13 cellular contexts compared by ENCODE assay signal in the genomic region with DNA sequence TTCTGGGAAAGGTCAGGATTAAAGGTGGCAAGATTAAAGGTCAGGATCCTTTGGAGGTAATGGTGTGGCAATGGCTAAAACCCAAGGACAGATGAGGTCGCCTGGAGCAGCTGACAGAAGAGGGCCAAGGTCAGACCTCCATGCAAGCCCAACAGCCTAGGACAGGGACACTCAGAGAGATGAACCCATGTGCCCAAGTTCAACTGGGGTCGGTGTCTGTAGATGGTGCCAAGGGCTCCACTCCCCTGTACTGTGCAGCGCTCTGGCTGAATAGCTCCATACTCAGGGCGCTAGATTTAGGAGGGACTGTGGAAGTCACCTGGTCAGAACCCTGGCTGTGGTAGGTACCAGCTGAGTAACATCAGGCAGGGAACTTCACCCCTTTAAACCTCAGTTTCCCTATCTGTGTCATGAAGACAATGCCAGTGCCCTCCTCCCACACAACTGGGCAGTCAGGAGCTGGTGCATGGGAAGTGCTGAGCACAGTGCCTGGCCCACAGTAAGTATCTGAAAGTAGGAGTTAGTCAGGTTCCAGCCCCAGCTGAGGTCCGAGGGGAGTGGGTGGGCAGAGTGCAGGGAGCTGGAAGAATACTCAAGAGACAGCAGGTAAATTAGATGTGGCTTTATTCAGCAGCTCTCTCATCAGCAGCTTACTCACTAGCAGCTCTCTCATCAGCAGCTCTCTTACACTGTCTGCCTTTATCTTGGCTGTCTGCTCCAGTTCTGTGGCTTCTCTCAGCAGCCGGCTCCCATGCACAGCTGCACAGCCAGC.
"Had no signal": no experiment of that assay in that cellular context is flagged by ENCODE, and none has a peak within 500 bp of the region (broad histone marks: within the 10 kb centered on the region; RNA-seq: fewer than 3 reads in every experiment).

No MANE protein-coding gene starts in this region.

- H3K27me3 Mint-ChIP-seq: memory B cell had no signal

- H3K36me3 Mint-ChIP-seq: activated naive CD8-positive, alpha-beta T cell treated with anti-CD3 and anti-CD28 coated beads, Interleukin-2, amount 10 ng/mL, durations not matched to agents 7 days and 5 days; memory B cell had no signal

- H3K4me1 Mint-ChIP-seq: activated naive CD8-positive, alpha-beta T cell treated with anti-CD3 and anti-CD28 coated beads, Interleukin-2, amount 10 ng/mL, durations not matched to agents 7 days and 5 days; memory B cell; nephron progenitor cell had no signal

- H3K27ac Mint-ChIP-seq: memory B cell, nephron progenitor cell had no signal

- H3K4me1 ChIP-seq: left lung, SJCRH30, thyroid gland had no signal

- ATAC-seq: left lung had no signal

- H3K4me3 ChIP-seq: left lung, SJCRH30, thyroid gland had no signal

- H3K4me3 Mint-ChIP-seq: activated naive CD8-positive, alpha-beta T cell treated with anti-CD3 and anti-CD28 coated beads, Interleukin-2, amount 10 ng/mL, durations not matched to agents 7 days and 5 days; memory B cell; nephron progenitor cell had no signal

- H3K36me3 ChIP-seq: left lung, SJCRH30, thyroid gland had no signal

- H3K9me3 ChIP-seq: SJCRH30, thyroid gland had no signal

- H3K27me3 ChIP-seq: SJCRH30, thyroid gland had no signal

- DNase-seq: activated CD4-positive, alpha-beta T cell treated with anti-CD3 and anti-CD28 coated beads for 1 hour; activated naive CD8-positive, alpha-beta T cell treated with anti-CD3 and anti-CD28 coated beads, Interleukin-2, amount 10 ng/mL, durations not matched to agents 7 days and 5 days; activated T-cell treated with anti-CD3 and anti-CD28 coated beads, Interleukin-2, amount 50 U/mL, for 1 hour; anterior cingulate cortex; foreskin melanocyte; left lung; nephron progenitor cell; SJCRH30; stimulated activated CD4-positive, alpha-beta T cell treated with anti-CD3 and anti-CD28 coated beads, Interleukin-4, amount 100 ng/mL, for 1 hour; stimulated activated CD8-positive, alpha-beta memory T cell treated with anti-CD3 and anti-CD28 coated beads, Interleukin-4, amount 100 ng/mL, for 48 hours; SW 1271; thyroid gland had no signal

- H3K27ac ChIP-seq: left lung, SJCRH30, thyroid gland had no signal
